ENCODE assay signal across 17 cellular contexts in the genomic region with DNA sequence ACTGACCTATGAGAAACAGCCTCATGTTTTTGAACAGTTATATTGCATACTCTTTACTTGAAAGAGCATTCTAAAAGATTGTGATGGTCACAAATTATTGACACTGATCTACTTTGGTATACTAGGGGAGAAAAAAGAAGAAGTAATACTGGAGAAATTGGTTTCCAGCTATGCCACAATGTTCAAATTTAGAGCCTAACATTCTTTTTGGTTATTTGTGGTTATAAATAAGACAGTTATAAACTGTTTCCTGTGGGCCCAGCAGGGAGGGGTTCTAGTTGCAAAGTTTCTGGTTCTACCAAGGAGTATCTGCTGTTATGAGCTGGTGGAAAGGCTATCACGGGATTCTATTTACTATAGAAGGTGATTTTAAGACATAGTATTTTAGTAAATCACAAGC. TPM values are rescaled to one million over a fixed set of nuclear protein-coding genes. Genes with fewer than 3 reads are reported as not detected.
DNase-seq lines count a peak whose midpoint lies in the region; ATAC-seq, FAIRE-seq and TF ChIP-seq lines count a peak whose summit lies in the region.
"Had no signal": no experiment of that assay in that cellular context is flagged by ENCODE, and none has a peak within 500 bp of the region (broad histone marks: within the 10 kb centered on the region; RNA-seq: fewer than 3 reads in every experiment).

No MANE protein-coding gene starts in this region.

- H4K20me1 ChIP-seq in GM12878 (ENCODE audit: control insufficient read depth, insufficient read depth), result no peaks in the 10 kb centered on the region

- H3K4me3 Mint-ChIP-seq in CD4-positive, alpha-beta memory T cell, result no peak overlapping the region
- H3K4me3 Mint-ChIP-seq: activated T-helper 1 cell treated with anti-CD3 and anti-CD28 coated beads, Interleukin-12 subunit alpha, Interleukin-12 subunit beta, Interleukin-2, Interleukin-4 antibody, amounts not matched to agents 30 ng/mL and 10 ng/mL and 1 ng/mL, durations not matched to agents 14 hours and 24 hours and 36 hours; H9; stimulated activated naive CD8-positive, alpha-beta T cell treated with anti-CD3 and anti-CD28 coated beads, Interleukin-15, amount 100 ng/mL, for 72 hours had no signal

- in situ Hi-C loops in GM12878 (cut with MboI), result no loop called here

- no TSS peak for BruUV-seq in GM12878 (replicated peaks; lab: Mats Ljungman, UMichigan)

- no peaks in the 10 kb centered on the region for H3K9me3 Mint-ChIP-seq in CD4-positive, alpha-beta memory T cell
- H3K9me3 Mint-ChIP-seq: activated T-helper 1 cell treated with anti-CD3 and anti-CD28 coated beads, Interleukin-12 subunit alpha, Interleukin-12 subunit beta, Interleukin-2, Interleukin-4 antibody, amounts not matched to agents 30 ng/mL and 10 ng/mL and 1 ng/mL, durations not matched to agents 14 hours and 24 hours and 36 hours; H9; stimulated activated naive CD8-positive, alpha-beta T cell treated with anti-CD3 and anti-CD28 coated beads, Interleukin-15, amount 100 ng/mL, for 72 hours had no signal

- POLR2A ChIA-PET in GM12878 (lab: Charles Lee), result interaction anchor here (1.2 kb wide), 1 partner anchor 9 kb away, joined by 3 read pairs; no protein-coding TSS in a partner anchor
- POLR2A ChIA-PET in CD4-positive, alpha-beta memory T cell (lab: Charles Lee; ENCODE audit: partially characterized antibody), result no interaction called here

- no peak for TF ChIP-seq POLR2A in GM12878 (IDR thresholded peaks at IDR 0.05; ENCODE audit: low read depth, low read length)

- CTCF ChIA-PET in GM12878 (lab: Yijun Ruan, JAX), result interaction anchor here (0.5 to 3.0 kb wide), 8 partner anchors 9 to 625 kb away, joined by 3 to 18 read pairs (median 4); no protein-coding TSS in a partner anchor
- CTCF ChIA-PET in CD4-positive, alpha-beta memory T cell (lab: Charles Lee; ENCODE audit: partially characterized antibody), result interaction anchor here (0.7 to 5.5 kb wide), 2 partner anchors 10 to 266 kb away, joined by 4 to 24 read pairs; no protein-coding TSS in a partner anchor

- TF ChIP-seq RAD21 in GM12878 (IDR thresholded peaks at IDR 0.05; ENCODE audit: insufficient read depth, low read depth, low read length), result no peak

- H3K4me1 ChIP-seq in GM12878 (ENCODE audit: control insufficient read depth, insufficient read depth, low read length), result peaks cover 7% of the 10 kb centered on the region
- peaks cover 20% of the 10 kb centered on the region for H3K4me1 ChIP-seq in CD4-positive, alpha-beta memory T cell (ENCODE audit: insufficient read depth, low read length)

- H3K36me3 Mint-ChIP-seq in CD4-positive, alpha-beta memory T cell, result peaks cover 13 to 26% of the 10 kb centered on the region in 2 donors

- peaks cover 28 to 49% (median 40%) of the 10 kb centered on the region in 4 donors for H3K4me1 Mint-ChIP-seq in CD4-positive, alpha-beta memory T cell

- peak overlapping the region; percentile 71 for H3K27ac ChIP-seq in GM12878 (ENCODE audit: control insufficient read depth, insufficient read depth)
- H3K27ac ChIP-seq in CD4-positive, alpha-beta memory T cell (ENCODE audit: low read depth, low read length), result no peak overlapping the region
- H3K27ac ChIP-seq: body of pancreas, hepatocyte, pancreas had no signal

- DNase-seq in GM12878 (ENCODE audit: low read depth, low spot score), result peak; percentile 51
- no peak for DNase-seq in CD4-positive, alpha-beta memory T cell
- DNase-seq in GM03348 (ENCODE audit: low spot score), result no peak
- DNase-seq in stimulated activated CD4-positive, alpha-beta T cell treated with anti-CD3 and anti-CD28 coated beads, Interleukin-15, amount 100 ng/mL, for 24 hours, result no peak
- DNase-seq in iPS-NIHi7 (ENCODE audit: extremely low spot score), result no peak
- DNase-seq: body of pancreas; H9; mammary epithelial cell; NCI-H2081 treated with DMSO at 0.1 percent for 48 hours; pancreas; stimulated activated naive CD8-positive, alpha-beta T cell treated with anti-CD3 and anti-CD28 coated beads, Interleukin-15, amount 100 ng/mL, for 72 hours had no signal

- peaks cover 45% of the 10 kb centered on the region for H3K79me2 ChIP-seq in GM12878 (ENCODE audit: control insufficient read depth, insufficient read depth, low read length)

- no peak for FAIRE-seq in GM12878 (lab: Jason Lieb, UNC)
- FAIRE-seq: pancreas, RCC 7860 had no signal

- no peak overlapping the region for H3K9ac ChIP-seq in GM12878 (ENCODE audit: control insufficient read depth, insufficient read depth, low read length)

- WGBS in GM12878 (ENCODE audit: insufficient coverage, insufficient replicate concordance, low lambda C conversion rate, missing lambda C conversion rate), result 0% methylated on average over 1 of the region's 1 CpG

- TF ChIP-seq CTCF in GM12878 (IDR thresholded peaks at IDR 0.05 in 2 of 3, conservative IDR thresholded peaks at IDR 0.05 in 1 of 3; ENCODE audit: control insufficient read depth in 2 of 3, extremely low read depth in 1 of 3, insufficient read depth in 1 of 3, low read depth in 3 of 3, low read length in 3 of 3), result no peak

- ATAC-seq in GM18907 (IDR thresholded peaks at IDR 0.05; ENCODE audit: unreplicated experiment) (peak; percentile 34), GM21825 (IDR thresholded peaks at IDR 0.05; ENCODE audit: unreplicated experiment) (peak; percentile 31), HG03469 (IDR thresholded peaks at IDR 0.05; ENCODE audit: unreplicated experiment) (peak; percentile 55), GM12878 (peak; percentile 66)
- ATAC-seq: body of pancreas; pancreas; stimulated activated naive CD8-positive, alpha-beta T cell treated with anti-CD3 and anti-CD28 coated beads, Interleukin-15, amount 100 ng/mL, for 72 hours had no signal

- peak overlapping the region; percentile 80 for H3K4me2 ChIP-seq in GM12878 (ENCODE audit: control insufficient read depth, insufficient read depth)
- H3K4me2 ChIP-seq: hepatocyte had no signal

- TF ChIP-seq EP300 in GM12878 (IDR thresholded peaks at IDR 0.05; ENCODE audit: borderline replicate concordance in 1 of 2, control insufficient read depth in 1 of 2, low read depth in 2 of 2, low read length in 2 of 2), result no peak; a peak in 1 of 4 replicates

- SMC1A ChIA-PET in GM12878 (lab: Charles Lee; ENCODE audit: uncharacterized antibody, unreplicated experiment), result interaction anchor here (0.7 to 3.3 kb wide), 7 partner anchors 10 to 139 kb away, joined by 3 to 17 read pairs (median 3); no protein-coding TSS in a partner anchor

- H3K36me3 ChIP-seq in GM12878 (ENCODE audit: control insufficient read depth in 2 of 2, insufficient read depth in 2 of 2, low read length in 1 of 2), result peaks cover 0 to 5% of the 10 kb centered on the region in 2 experiments; a peak in 1 of 4 replicates
- peaks cover 6% of the 10 kb centered on the region for H3K36me3 ChIP-seq in CD4-positive, alpha-beta memory T cell (ENCODE audit: insufficient read depth, low read length)
- H3K36me3 ChIP-seq: pancreas had no signal

- no peaks in the 10 kb centered on the region for H3K9me3 ChIP-seq in GM12878 (replicated peaks; ENCODE audit: control insufficient read depth, insufficient read depth, low read length)
- no peaks in the 10 kb centered on the region for H3K9me3 ChIP-seq in CD4-positive, alpha-beta memory T cell (ENCODE audit: control insufficient read depth in 1 of 2, low read length in 2 of 2)
- H3K9me3 ChIP-seq: body of pancreas, pancreas had no signal

- peak overlapping the region in 3 of 7 donors; percentile 11 to 58 (median 30) for H3K27ac Mint-ChIP-seq in CD4-positive, alpha-beta memory T cell
- H3K27ac Mint-ChIP-seq: activated T-helper 1 cell treated with anti-CD3 and anti-CD28 coated beads, Interleukin-12 subunit alpha, Interleukin-12 subunit beta, Interleukin-2, Interleukin-4 antibody, amounts not matched to agents 30 ng/mL and 10 ng/mL and 1 ng/mL, durations not matched to agents 14 hours and 24 hours and 36 hours; stimulated activated naive CD8-positive, alpha-beta T cell treated with anti-CD3 and anti-CD28 coated beads, Interleukin-15, amount 100 ng/mL, for 72 hours had no signal

- H3K4me3 ChIP-seq in GM12878, result peak overlapping the region; percentile 42
- no peak overlapping the region for H3K4me3 ChIP-seq in CD4-positive, alpha-beta memory T cell (ENCODE audit: low read length in 2 of 2)
- H3K4me3 ChIP-seq: body of pancreas, hepatocyte, pancreas had no signal

- no peak overlapping the region for H2AFZ ChIP-seq in GM12878 (ENCODE audit: control insufficient read depth, low read depth, low read length)
- H2AFZ ChIP-seq: hepatocyte had no signal

- H3K27me3 Mint-ChIP-seq in CD4-positive, alpha-beta memory T cell, result no peaks in the 10 kb centered on the region
- H3K27me3 Mint-ChIP-seq: stimulated activated naive CD8-positive, alpha-beta T cell treated with anti-CD3 and anti-CD28 coated beads, Interleukin-15, amount 100 ng/mL, for 72 hours had no signal

- intact Hi-C loops in GM12878 (cut with micrococcal nuclease; ENCODE audit: unreplicated experiment), result no loop called here
- intact Hi-C loops in CD4-positive, alpha-beta memory T cell (cut with micrococcal nuclease), result no loop called here

- no peaks in the 10 kb centered on the region for H3K27me3 ChIP-seq in GM12878 (replicated peaks in 1 of 2; ENCODE audit: control insufficient read depth in 2 of 2, insufficient read depth in 2 of 2, low read length in 1 of 2)
- no peaks in the 10 kb centered on the region for H3K27me3 ChIP-seq in CD4-positive, alpha-beta memory T cell (ENCODE audit: insufficient read depth, low read length)
- H3K27me3 ChIP-seq: body of pancreas, hepatocyte, pancreas had no signal

- RAD21 ChIA-PET in GM12878 (lab: Charles Lee; ENCODE audit: unreplicated experiment), result interaction anchor here (1.0 kb wide), 1 partner anchor 8 kb away, joined by 3 read pairs; no protein-coding TSS in a partner anchor

RNA-seq across cellular contexts. Expression of a gene that starts 4.8 kb away (rescaled TPM):
- total RNA-seq in GM12878 (2013; cell fraction: nucleolus; rRNA removed), result 52.3 and 54.0 TPM in 2 replicates
- total RNA-seq in GM12878 (2014; rRNA removed) (21.7 TPM in 2 replicates), GM12878 (2014; rRNA removed; fragmentation: Illumina TruSeq; extraction: Trizol) (46.8 and 50.5 TPM in 2 replicates), GM12878 (2021) (30.4 and 31.1 TPM in 2 replicates)
- polyA plus RNA-seq in GM12878 (2011; ENCODE audit: low read depth), result 14.5 TPM
- polyA plus RNA-seq in GM12878 (2011; rRNA removed) (40.9 and 59.6 TPM in 2 replicates), GM12878 (2014; fragmentation: Illumina TruSeq; extraction: Trizol) (49.0 and 75.8 TPM in 2 replicates), GM12878 (2014; fragmentation: Nextera tagmentation; extraction: Ambion mirVana) (10 to 100 TPM; 55.4 to 59.8 TPM), GM12878 (2014; rRNA removed) (22.3 and 26.1 TPM in 2 replicates), GM12878 (2016; fragmentation: Nextera tagmentation; extraction: Ambion mirVana) (10 to 100 TPM; 47.1 to 61.9 TPM)
- 9.6 and 11.6 TPM in 2 replicates for polyA plus RNA-seq in GM12878 (2011; cell fraction: cytosol; rRNA removed)
- 15.2 and 17.2 TPM in 2 replicates for polyA plus RNA-seq in GM12878 (2011; cell fraction: nucleus; rRNA removed)
- 20.4 and 22.8 TPM in 2 replicates for polyA plus RNA-seq in GM12878 (2012)
- 28.2 and 54.1 TPM in 2 replicates for polyA minus RNA-seq in GM12878 (2011; rRNA and poly(A)+ RNA removed)
- 8.6 and 9.0 TPM in 2 replicates for polyA minus RNA-seq in GM12878 (2011; cell fraction: cytosol; rRNA and poly(A)+ RNA removed)
- 34.0 and 57.3 TPM in 2 replicates for polyA minus RNA-seq in GM12878 (2011; cell fraction: nucleus; rRNA and poly(A)+ RNA removed)
- total RNA-seq in CD4-positive, alpha-beta memory T cell, result 10 to 100 TPM; 16.8 to 17.8 TPM
- polyA plus RNA-seq in CD4-positive, alpha-beta memory T cell, result 10 to 100 TPM; 28.1 to 37.7 TPM

RNA-seq across cellular contexts. Expression of a gene that starts 5.0 kb away (rescaled TPM):
- 15.0 and 18.4 TPM in 2 replicates for total RNA-seq in GM12878 (2013; cell fraction: nucleolus; rRNA removed)
- total RNA-seq in GM12878 (2014; rRNA removed), result 9.1 and 12.5 TPM in 2 replicates
- 22.4 and 23.8 TPM in 2 replicates for total RNA-seq in GM12878 (2014; rRNA removed; fragmentation: Illumina TruSeq; extraction: Trizol)
- 24.8 and 28.7 TPM in 2 replicates for total RNA-seq in GM12878 (2021)
- polyA plus RNA-seq in GM12878 (2011; ENCODE audit: low read depth), result 26.6 TPM
- polyA plus RNA-seq in GM12878 (2011; rRNA removed), result 9.4 and 13.7 TPM in 2 replicates
- polyA plus RNA-seq in GM12878 (2011; cell fraction: cytosol; rRNA removed), result 6.2 and 8.0 TPM in 2 replicates
- polyA plus RNA-seq in GM12878 (2011; cell fraction: nucleus; rRNA removed), result 3.1 and 4.3 TPM in 2 replicates
- 8.9 and 19.1 TPM in 2 replicates for polyA plus RNA-seq in GM12878 (2012)
- polyA plus RNA-seq in GM12878 (2014; fragmentation: Illumina TruSeq; extraction: Trizol), result 29.0 and 32.5 TPM in 2 replicates
- 10 to 100 TPM; 59.2 to 60.3 TPM for polyA plus RNA-seq in GM12878 (2014; fragmentation: Nextera tagmentation; extraction: Ambion mirVana)
- 9.4 and 9.9 TPM in 2 replicates for polyA plus RNA-seq in GM12878 (2014; rRNA removed)
- 10 to 100 TPM; 44.7 to 48.7 TPM for polyA plus RNA-seq in GM12878 (2016; fragmentation: Nextera tagmentation; extraction: Ambion mirVana)
- polyA minus RNA-seq in GM12878 (2011; rRNA and poly(A)+ RNA removed), result 7.8 and 9.8 TPM in 2 replicates
- 3.3 and 9.9 TPM in 2 replicates for polyA minus RNA-seq in GM12878 (2011; cell fraction: cytosol; rRNA and poly(A)+ RNA removed)
- polyA minus RNA-seq in GM12878 (2011; cell fraction: nucleus; rRNA and poly(A)+ RNA removed), result 2.1 and 6.9 TPM in 2 replicates
- total RNA-seq in CD4-positive, alpha-beta memory T cell, result 10 to 100 TPM; 18.4 to 20.2 TPM
- 10 to 100 TPM; 19.3 to 28.3 TPM for polyA plus RNA-seq in CD4-positive, alpha-beta memory T cell
